ENCODE assay signal across 8 cellular contexts in genomic region chr5:1737790-1738405, GRCh38.
A peak's percentile ranks its signal among the peaks of the same experiment; 100 is the strongest.
DNase-seq lines count a peak whose midpoint lies in the region; ATAC-seq, FAIRE-seq and TF ChIP-seq lines count a peak whose summit lies in the region.

No MANE protein-coding gene starts in this region.

- ATAC-seq in HG02885 (IDR thresholded peaks at IDR 0.05; ENCODE audit: poor library complexity, unreplicated experiment) (peak; percentile 85), HG03025 (IDR thresholded peaks at IDR 0.05; ENCODE audit: low FRiP score, unreplicated experiment) (no peak)

- no peaks in the 10 kb centered on the region for H3K36me3 ChIP-seq in bronchial epithelial cell (ENCODE audit: control insufficient read depth, insufficient read depth, low read length)

- peaks cover 36% of the 10 kb centered on the region for H3K9me3 Mint-ChIP-seq in mesothelial cell of epicardium

- H3K27me3 ChIP-seq in bronchial epithelial cell (ENCODE audit: control insufficient read depth, insufficient read depth, low read length) = no peaks in the 10 kb centered on the region

- H3K4me1 Mint-ChIP-seq in mesothelial cell of epicardium = no peaks in the 10 kb centered on the region

- no peak for FAIRE-seq in bronchial epithelial cell (lab: Jason Lieb, UNC)

- TF ChIP-seq CTCF in bronchial epithelial cell (IDR thresholded peaks at IDR 0.05; ENCODE audit: insufficient read depth, low read length, severe bottlenecking) (peak; percentile 68), mesothelial cell of epicardium (IDR thresholded peaks at IDR 0.05; ENCODE audit: unreplicated experiment) (peak; percentile 47)

- peaks cover 30% of the 10 kb centered on the region for H3K27me3 Mint-ChIP-seq in mesothelial cell of epicardium (ENCODE audit: low read depth)

- no peak overlapping the region for H3K27ac Mint-ChIP-seq in mesothelial cell of epicardium

- H3K4me3 Mint-ChIP-seq in mesothelial cell of epicardium = no peak overlapping the region

- H3K4me3 ChIP-seq in bronchial epithelial cell (ENCODE audit: low read depth, low read length) = no peak overlapping the region

- DNase-seq in activated gamma-delta T cell treated with Interleukin-2 at 50 U/mL for 16 hours = peak; percentile 48
- no peak for DNase-seq in activated gamma-delta T cell (lab: John Stamatoyannopoulos, UW)
- DNase-seq in SK-MEL-5 (ENCODE audit: low read depth, low spot score) = peak; percentile 76
- peak; percentile 29 for DNase-seq in bronchial epithelial cell (ENCODE audit: low read depth)
- DNase-seq in mesothelial cell of epicardium (ENCODE audit: low spot score in 2 of 2, unreplicated experiment in 2 of 2) = no peak
- DNase-seq in GDM1 (lab: John Stamatoyannopoulos, UW) = no peak

- in situ Hi-C loops in SK-MEL-5 (cut with HindIII; ENCODE audit: low pct_unique_long_range_greater_than_20kb, low sequenced_read_pairs) = no loop called here

- H3K36me3 Mint-ChIP-seq in mesothelial cell of epicardium = peaks cover 7% of the 10 kb centered on the region

Comparison
In these comparisons a context has a peak if more than half of its experiments do, and no peak if none do; other contexts are left out.
1. DNase-seq: peak in activated gamma-delta T cell treated with Interleukin-2 at 50 U/mL for 16 hours (single experiment), SK-MEL-5 (single experiment) and bronchial epithelial cell (single experiment); none in activated gamma-delta T cell (single experiment), mesothelial cell of epicardium (0 of 2) and GDM1 (single experiment).